30 cellular contexts compared by ENCODE assay signal in genomic region chr6:144211160-144211559, GRCh38.
"Had no signal": no experiment of that assay in that cellular context is flagged by ENCODE, and none has a peak within 500 bp of the region (broad histone marks: within the 10 kb centered on the region; RNA-seq: fewer than 3 reads in every experiment).

No MANE protein-coding gene starts in this region.

- FAIRE-seq: endothelial cell of umbilical vein, islet of Langerhans, pancreas, urothelium cell line had no signal

- H3K27ac Mint-ChIP-seq: activated CD4-positive, alpha-beta T cell treated with anti-CD3 and anti-CD28 coated beads, Interleukin-2, amount 10 ng/mL, durations not matched to agents 7 days and 5 days; activated CD8-positive, alpha-beta T cell treated with anti-CD3 and anti-CD28 coated beads for 36 hours; activated naive CD8-positive, alpha-beta T cell treated with anti-CD3 and anti-CD28 coated beads for 36 hours; T-helper 17 cell had no signal

- H3K4me3 ChIP-seq: adrenal gland, body of pancreas, cardiac muscle cell, heart left ventricle, left ventricle myocardium inferior, lung, mucosa of descending colon, pancreas, prostate gland, spleen, testis, transverse colon had no signal

- H3K9me3 ChIP-seq: adrenal gland, body of pancreas, mucosa of descending colon, pancreas, prostate gland, testis, transverse colon had no signal

- H3K36me3 ChIP-seq: adrenal gland, cardiac muscle cell, heart left ventricle, left ventricle myocardium inferior, pancreas, prostate gland, spleen, transverse colon had no signal

- H3K4me3 Mint-ChIP-seq: activated CD4-positive, alpha-beta T cell treated with anti-CD3 and anti-CD28 coated beads, Interleukin-2, amount 10 ng/mL, durations not matched to agents 7 days and 5 days; activated CD8-positive, alpha-beta T cell treated with anti-CD3 and anti-CD28 coated beads for 36 hours; activated naive CD8-positive, alpha-beta T cell treated with anti-CD3 and anti-CD28 coated beads for 36 hours; T-helper 17 cell had no signal

- H3K27me3 ChIP-seq: adrenal gland, body of pancreas, cardiac muscle cell, heart left ventricle, pancreas, testis had no signal

- H3K27ac ChIP-seq: adrenal gland, body of pancreas, cardiac muscle cell, heart left ventricle, left ventricle myocardium inferior, pancreas, prostate gland, spleen, testis, transverse colon had no signal

- ATAC-seq: activated CD8-positive, alpha-beta T cell treated with anti-CD3 and anti-CD28 coated beads for 36 hours; body of pancreas; heart left ventricle; mucosa of descending colon; pancreas; T-helper 17 cell had no signal

- H3K36me3 Mint-ChIP-seq: activated naive CD8-positive, alpha-beta T cell treated with anti-CD3 and anti-CD28 coated beads for 36 hours had no signal

- DNase-seq: activated CD4-positive, alpha-beta T cell treated with anti-CD3 and anti-CD28 coated beads, Interleukin-2, amount 10 ng/mL, durations not matched to agents 7 days and 5 days; activated CD4-positive, CD25-positive, alpha-beta regulatory T cell treated with anti-CD3 and anti-CD28 coated beads, Interleukin-2, amount 50 U/mL, for 72 hours; activated CD8-positive, alpha-beta T cell treated with anti-CD3 and anti-CD28 coated beads for 36 hours; activated effector memory CD4-positive, alpha-beta T cell treated with Interleukin-2 at 50 U/mL for 16 hours; activated naive CD4-positive, alpha-beta T cell treated with Interleukin-2 at 50 U/mL for 16 hours; activated naive CD8-positive, alpha-beta T cell treated with anti-CD3 and anti-CD28 coated beads for 36 hours; activated T-cell treated with anti-CD3 and anti-CD28 coated beads, Interleukin-2, amount 50 U/mL, for 48 hours; adrenal gland; aorta; body of pancreas; cerebellar nuclear complex; cortex of kidney; foreskin fibroblast; heart left ventricle; left ventricle myocardium inferior; mucosa of descending colon; nucleus accumbens; pancreas; retina; spleen; T-helper 17 cell; T1000; testis; transverse colon had no signal
